11 cellular contexts compared by ENCODE assay signal in the genomic region with DNA sequence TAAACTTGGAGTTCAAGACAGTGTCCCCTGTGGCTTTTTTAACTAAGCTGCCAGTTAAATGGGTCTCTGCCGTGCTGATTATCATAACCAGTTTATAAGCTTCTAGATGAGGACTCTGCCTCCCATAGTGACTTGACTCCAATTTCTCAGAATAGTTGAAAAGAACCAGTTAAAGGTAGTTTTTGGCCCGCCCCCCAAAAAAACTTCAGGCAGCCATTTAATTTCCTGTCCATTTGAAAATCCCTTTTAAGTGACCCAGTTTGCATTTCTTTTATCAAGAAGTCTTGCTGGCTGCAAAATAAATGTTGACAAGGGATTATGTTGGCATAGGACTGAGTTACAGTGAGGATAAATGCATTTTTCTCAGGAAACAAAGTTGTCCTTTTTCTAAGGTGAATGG. TPM values are rescaled to one million over a fixed set of nuclear protein-coding genes. Genes with fewer than 3 reads are reported as not detected.
DNase-seq lines count a peak whose midpoint lies in the region; ATAC-seq, FAIRE-seq and TF ChIP-seq lines count a peak whose summit lies in the region.
"Had no signal": no experiment of that assay in that cellular context is flagged by ENCODE, and none has a peak within 500 bp of the region (broad histone marks: within the 10 kb centered on the region; RNA-seq: fewer than 3 reads in every experiment).

No MANE protein-coding gene starts in this region.

- peak overlapping the region; percentile 99; the same call in 1 of the 2 replicates for H3K9ac ChIP-seq in BLaER1

- H3K4me1 ChIP-seq in BLaER1 (peaks cover 44% of the 10 kb centered on the region), mesodermal cell (ENCODE audit: control insufficient read depth, insufficient read depth, low read length, poor library complexity, severe bottlenecking) (peaks cover 25% of the 10 kb centered on the region)

- DNase-seq in HL-60 (ENCODE audit: low read depth in 1 of 2, low spot score in 1 of 2) (no peak), astrocyte of the spinal cord (ENCODE audit: low read depth, low spot score) (no peak), NCI-H128 (lab: John Stamatoyannopoulos, UW; ENCODE audit: unreplicated experiment) (no peak), occipital lobe (lab: John Stamatoyannopoulos, UW) (no peak), H54 (ENCODE audit: insufficient read length, low spot score) (no peak)
- DNase-seq: stimulated activated CD4-positive, alpha-beta T cell treated with anti-CD3 and anti-CD28 coated beads, Interleukin-15, amount 100 ng/mL, for 24 hours; testis had no signal

- in situ Hi-C loops in astrocyte of the spinal cord (cut with HindIII; ENCODE audit: low sequenced_read_pairs): no loop called here

- no peak for TF ChIP-seq POLR2A in H54 (IDR thresholded peaks at IDR 0.05; ENCODE audit: low read depth, low read length)

- H3K4me3 ChIP-seq in BLaER1: peak overlapping the region; percentile 98; the same call in 1 of the 2 replicates
- H3K4me3 ChIP-seq in HL-60 (replicated peaks; ENCODE audit: insufficient read depth, low read length): 0 out of 2 replicates have a peak overlapping the region, but pooled peaks have one; percentile 3
- H3K4me3 ChIP-seq in astrocyte of the spinal cord (ENCODE audit: low read depth, low read length): peak overlapping the region; percentile 93
- peak overlapping the region; percentile 95 for H3K4me3 ChIP-seq in mesodermal cell (ENCODE audit: extremely low read depth, insufficient read depth, low read length, poor library complexity, severe bottlenecking)
- H3K4me3 ChIP-seq: cardiac muscle cell, testis had no signal

- H3K36me3 ChIP-seq in BLaER1 (peaks cover 59% of the 10 kb centered on the region), mesodermal cell (ENCODE audit: control insufficient read depth, insufficient read depth, low read length) (peaks cover 65% of the 10 kb centered on the region)

- H3K27me3 ChIP-seq in BLaER1 (no peaks in the 10 kb centered on the region), HL-60 (ENCODE audit: insufficient read depth, poor library complexity, severe bottlenecking) (no peaks in the 10 kb centered on the region)
- H3K27me3 ChIP-seq: cardiac muscle cell, testis had no signal

- TF ChIP-seq CTCF in HL-60 (IDR thresholded peaks at IDR 0.05; ENCODE audit: insufficient read depth, low read length) (no peak), astrocyte of the spinal cord (IDR thresholded peaks at IDR 0.05; ENCODE audit: low read depth, low read length) (no peak)

- ATAC-seq in GM18909 (IDR thresholded peaks at IDR 0.05; ENCODE audit: poor library complexity, unreplicated experiment): no peak

- H3K9me3 ChIP-seq in BLaER1: no peaks in the 10 kb centered on the region
- no peaks in the 10 kb centered on the region for H3K9me3 ChIP-seq in mesodermal cell (ENCODE audit: control insufficient read depth, low read length)
- H3K9me3 ChIP-seq: testis had no signal

- peak overlapping the region; percentile 88 for H3K4me2 ChIP-seq in BLaER1

- H4K20me1 ChIP-seq in BLaER1: peaks cover 62% of the 10 kb centered on the region

- H3K27ac ChIP-seq in BLaER1 (no peak overlapping the region), HL-60 (replicated peaks) (peak overlapping the region; percentile 96), mesodermal cell (ENCODE audit: low read depth, low read length, severe bottlenecking) (no peak overlapping the region)
- H3K27ac ChIP-seq: cardiac muscle cell, testis had no signal

- 89% methylated on average over 2 of the region's 2 CpGs; no CpG with 5 or more reads in 1 of the 2 experiments for WGBS in mesodermal cell (ENCODE audit: insufficient coverage in 2 of 2), 2 experiments

- FAIRE-seq in H54 (lab: Jason Lieb, UNC): no peak

RNA-seq across cellular contexts. Expression of a gene that starts 2.3 kb away (rescaled TPM):
- 115 TPM for polyA plus RNA-seq in mesodermal cell (2013, experiment 1 of 2)
- 83.7 TPM for polyA plus RNA-seq in mesodermal cell (2013, experiment 2 of 2)
- 34.2 TPM for total RNA-seq in occipital lobe

Comparison
In these comparisons a context has a peak if more than half of its experiments do, and no peak if none do; other contexts are left out.
1. H3K4me3 ChIP-seq: peak in every context shown above with its lines; median percentile 98 in BLaER1; 95 in mesodermal cell; 93 in astrocyte of the spinal cord; 3 in HL-60.